23 cellular contexts compared by ENCODE assay signal in genomic region chr5:163567811-163568210, GRCh38.
"Had no signal": no experiment of that assay in that cellular context is flagged by ENCODE, and none has a peak within 500 bp of the region (broad histone marks: within the 10 kb centered on the region; RNA-seq: fewer than 3 reads in every experiment).

No MANE protein-coding gene starts in this region.

- H3K27ac ChIP-seq: VCaP had no signal

- H3K9me3 Mint-ChIP-seq: activated CD4-positive, alpha-beta memory T cell treated with anti-CD3 and anti-CD28 coated beads for 36 hours; activated CD4-positive, alpha-beta T cell treated with anti-CD3 and anti-CD28 coated beads, Interleukin-2, amount 10 ng/mL, durations not matched to agents 7 days and 5 days; activated naive CD4-positive, alpha-beta T cell treated with anti-CD3 and anti-CD28 coated beads for 36 hours; activated T-helper 17 cell treated with anti-CD3 and anti-CD28 coated beads, Interleukin-2, amount 50 U/mL, for 72 hours had no signal

- H3K4me3 Mint-ChIP-seq: activated CD4-positive, alpha-beta memory T cell treated with anti-CD3 and anti-CD28 coated beads for 36 hours; activated CD4-positive, alpha-beta T cell treated with anti-CD3 and anti-CD28 coated beads, Interleukin-2, amount 10 ng/mL, durations not matched to agents 7 days and 5 days; activated naive CD4-positive, alpha-beta T cell treated with anti-CD3 and anti-CD28 coated beads for 36 hours; activated naive CD8-positive, alpha-beta T cell; activated T-helper 17 cell treated with anti-CD3 and anti-CD28 coated beads, Interleukin-2, amount 50 U/mL, for 72 hours had no signal

- H3K36me3 Mint-ChIP-seq: activated CD4-positive, alpha-beta memory T cell treated with anti-CD3 and anti-CD28 coated beads for 36 hours; activated naive CD8-positive, alpha-beta T cell had no signal

- H3K27ac Mint-ChIP-seq: activated CD4-positive, alpha-beta memory T cell treated with anti-CD3 and anti-CD28 coated beads for 36 hours; activated CD4-positive, alpha-beta T cell treated with anti-CD3 and anti-CD28 coated beads, Interleukin-2, amount 10 ng/mL, durations not matched to agents 7 days and 5 days; activated naive CD4-positive, alpha-beta T cell treated with anti-CD3 and anti-CD28 coated beads for 36 hours; activated naive CD8-positive, alpha-beta T cell; activated T-helper 17 cell treated with anti-CD3 and anti-CD28 coated beads, Interleukin-2, amount 50 U/mL, for 72 hours had no signal

- ATAC-seq: activated T-helper 17 cell treated with anti-CD3 and anti-CD28 coated beads, Interleukin-2, amount 50 U/mL, for 72 hours had no signal

- DNase-seq: activated CD4-positive, alpha-beta memory T cell treated with anti-CD3 and anti-CD28 coated beads for 36 hours; activated CD4-positive, alpha-beta T cell treated with anti-CD3 and anti-CD28 coated beads, Interleukin-2, amount 10 ng/mL, durations not matched to agents 7 days and 5 days; activated CD4-positive, CD25-positive, alpha-beta regulatory T cell; activated gamma-delta T cell; activated naive CD4-positive, alpha-beta T cell treated with anti-CD3 and anti-CD28 coated beads for 36 hours; activated T-cell treated with anti-CD3 and anti-CD28 coated beads for 4 hours; activated T-cell treated with anti-CD3 and anti-CD28 coated beads, Interleukin-2, amount 50 U/mL, for 48 hours; amygdala; caudate nucleus; MV-4-11; NCI-H1092 treated with DMSO at 0.1 percent for 48 hours; NCI-H1417 treated with DMSO at 0.1 percent for 48 hours; NCI-H1694; NCI-H2029 treated with DMSO at 0.1 percent for 48 hours; NCI-H345; NCI-H510A; NCI-H526 treated with DMSO at 0.1 percent for 48 hours; NCI-H82; SIG-M5; T-helper 1 cell had no signal
